20 cellular contexts compared by ENCODE assay signal in the genomic region with DNA sequence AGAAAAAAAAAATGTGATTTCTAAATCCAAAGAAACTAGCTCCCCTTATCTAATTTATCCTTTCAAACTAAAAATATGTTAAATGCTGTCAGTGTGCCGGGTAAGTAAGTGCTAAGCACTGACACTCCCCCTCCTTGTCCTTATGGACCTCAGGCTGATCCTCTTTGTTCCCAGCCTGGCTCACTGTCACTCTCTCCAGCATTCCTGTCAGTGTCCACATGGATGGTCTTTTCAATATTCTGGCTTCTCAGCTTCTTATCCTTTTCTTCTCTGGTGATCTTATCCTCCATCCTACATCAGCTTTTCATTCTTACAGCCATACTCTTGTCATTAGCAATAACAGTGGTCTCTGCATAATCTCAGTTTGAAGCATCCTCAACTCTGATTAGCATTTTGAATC.
"Had no signal": no experiment of that assay in that cellular context is flagged by ENCODE, and none has a peak within 500 bp of the region (broad histone marks: within the 10 kb centered on the region; RNA-seq: fewer than 3 reads in every experiment).

No MANE protein-coding gene starts in this region.

- H3K36me3 ChIP-seq: sigmoid colon, thoracic aorta, upper lobe of left lung had no signal

- H3K4me3 ChIP-seq: body of pancreas, sigmoid colon, thoracic aorta, upper lobe of left lung had no signal

- H3K4me1 ChIP-seq: body of pancreas, upper lobe of left lung had no signal

- H3K27ac Mint-ChIP-seq: activated naive CD4-positive, alpha-beta T cell treated with anti-CD3 and anti-CD28 coated beads, Interleukin-2, amount 50 U/mL, for 24 hours; immature natural killer cell; memory B cell; nephron; stimulated activated naive B cell treated with anti-CD40 and anti-IgM and Interleukin-4, amounts not matched to agents 10 μg/mL and 1 μg/mL and 100 μg/mL, for 72 hours had no signal

- H3K4me3 Mint-ChIP-seq: activated naive CD4-positive, alpha-beta T cell treated with anti-CD3 and anti-CD28 coated beads, Interleukin-2, amount 50 U/mL, for 24 hours; immature natural killer cell; memory B cell; nephron; stimulated activated naive B cell treated with anti-CD40 and anti-IgM and Interleukin-4, amounts not matched to agents 10 μg/mL and 1 μg/mL and 100 μg/mL, for 72 hours had no signal

- H3K27me3 ChIP-seq: body of pancreas, sigmoid colon, upper lobe of left lung had no signal

- H3K36me3 Mint-ChIP-seq: immature natural killer cell; stimulated activated naive B cell treated with anti-CD40 and anti-IgM and Interleukin-4, amounts not matched to agents 10 μg/mL and 1 μg/mL and 100 μg/mL, for 72 hours had no signal

- ATAC-seq: body of pancreas; stimulated activated naive B cell treated with anti-CD40 and anti-IgM and Interleukin-4, amounts not matched to agents 10 μg/mL and 1 μg/mL and 100 μg/mL, for 72 hours had no signal

- H3K4me1 Mint-ChIP-seq: memory B cell had no signal

- H3K27ac ChIP-seq: body of pancreas, sigmoid colon, thoracic aorta, upper lobe of left lung, VCaP had no signal

- H3K27me3 Mint-ChIP-seq: activated naive CD4-positive, alpha-beta T cell treated with anti-CD3 and anti-CD28 coated beads, Interleukin-2, amount 50 U/mL, for 24 hours; memory B cell; stimulated activated naive B cell treated with anti-CD40 and anti-IgM and Interleukin-4, amounts not matched to agents 10 μg/mL and 1 μg/mL and 100 μg/mL, for 72 hours had no signal

- DNase-seq: activated CD4-positive, CD25-positive, alpha-beta regulatory T cell treated with anti-CD3 and anti-CD28 coated beads, Interleukin-2, amount 50 U/mL, for 72 hours; activated gamma-delta T cell treated with Interleukin-2 at 50 U/mL for 16 hours; activated T-cell treated with anti-CD3 and anti-CD28 coated beads, Interleukin-2, amount 50 U/mL, for 1 hour; anterior cingulate cortex; body of pancreas; effector CD4-positive, alpha-beta T cell; erythroblast; foreskin fibroblast; immature natural killer cell; posterior cingulate gyrus; sigmoid colon; stimulated activated CD4-positive, alpha-beta T cell treated with anti-CD3 and anti-CD28 coated beads, Interleukin-2, amount 100 ng/mL, for 48 hours; stimulated activated CD8-positive, alpha-beta memory T cell treated with anti-CD3 and anti-CD28 coated beads, Interleukin-4, amount 100 ng/mL, for 48 hours; stimulated activated naive B cell treated with anti-CD40 and anti-IgM and Interleukin-4, amounts not matched to agents 10 μg/mL and 1 μg/mL and 100 μg/mL, for 72 hours; upper lobe of left lung had no signal

- H3K9me3 Mint-ChIP-seq: activated naive CD4-positive, alpha-beta T cell treated with anti-CD3 and anti-CD28 coated beads, Interleukin-2, amount 50 U/mL, for 24 hours; immature natural killer cell; memory B cell; nephron; stimulated activated naive B cell treated with anti-CD40 and anti-IgM and Interleukin-4, amounts not matched to agents 10 μg/mL and 1 μg/mL and 100 μg/mL, for 72 hours had no signal

- H3K9me3 ChIP-seq: body of pancreas, sigmoid colon, thoracic aorta, upper lobe of left lung had no signal
